8 cellular contexts compared by ENCODE assay signal in the genomic region with DNA sequence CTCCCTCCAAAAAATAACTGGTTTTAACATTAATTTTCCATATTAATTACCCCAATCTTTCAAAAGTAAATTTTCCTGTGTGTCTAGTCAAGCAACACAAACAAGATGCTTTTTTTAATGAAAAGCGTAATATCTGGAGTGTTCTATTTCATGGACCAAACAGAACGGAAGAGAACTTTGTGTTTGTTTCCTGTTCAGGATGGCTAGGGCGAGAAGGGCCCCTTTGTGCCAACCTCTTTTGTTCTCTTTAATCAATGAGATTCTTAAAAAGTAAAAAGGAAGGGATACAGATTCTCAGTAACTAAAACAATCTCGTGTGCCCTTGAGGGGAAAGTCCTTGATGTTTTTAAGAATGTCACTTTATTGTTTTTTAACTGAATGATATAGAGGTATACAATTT. TPM values are rescaled to one million over a fixed set of nuclear protein-coding genes. Genes with fewer than 3 reads are reported as not detected.
DNase-seq lines count a peak whose midpoint lies in the region; ATAC-seq, FAIRE-seq and TF ChIP-seq lines count a peak whose summit lies in the region.

No MANE protein-coding gene starts in this region.

- H3K27ac ChIP-seq in mesendoderm (ENCODE audit: low read depth, low read length): no peak overlapping the region

- no peaks in the 10 kb centered on the region for H3K9me3 ChIP-seq in adipocyte (ENCODE audit: control insufficient read depth, low read length)

- no peak overlapping the region for H2AK5ac ChIP-seq in mesendoderm (ENCODE audit: low read length)

- no peak overlapping the region for H4K8ac ChIP-seq in mesendoderm (ENCODE audit: low read depth, low read length)

- H3K79me2 ChIP-seq in mesendoderm (ENCODE audit: control insufficient read depth, insufficient read depth, low read length): peaks cover 7% of the 10 kb centered on the region

- H3K18ac ChIP-seq in mesendoderm (ENCODE audit: low read length): no peak overlapping the region

- no peak overlapping the region for H2BK5ac ChIP-seq in mesendoderm (ENCODE audit: low read length)

- peak overlapping the region; percentile 66 for H3K4me3 ChIP-seq in adipocyte (ENCODE audit: low read length)
- H3K4me3 ChIP-seq in mesendoderm (ENCODE audit: low read length): no peak overlapping the region

- no peaks in the 10 kb centered on the region for H3K27me3 ChIP-seq in adipocyte (replicated peaks; ENCODE audit: control insufficient read depth, insufficient read depth, low read length)
- H3K27me3 ChIP-seq in mesendoderm (ENCODE audit: insufficient read depth, low read length, poor library complexity): no peaks in the 10 kb centered on the region

- H3K79me1 ChIP-seq in mesendoderm (ENCODE audit: low read length): peaks cover 9% of the 10 kb centered on the region

- peaks cover 29% of the 10 kb centered on the region for H3K4me1 ChIP-seq in adipocyte (ENCODE audit: control insufficient read depth, insufficient read depth, low read length)
- H3K4me1 ChIP-seq in mesendoderm (ENCODE audit: control insufficient read depth, low read depth, low read length): no peaks in the 10 kb centered on the region

- no peaks in the 10 kb centered on the region for H3K27me3 Mint-ChIP-seq in stimulated activated naive CD8-positive, alpha-beta T cell treated with anti-CD3 and anti-CD28 coated beads, Interleukin-15, Interleukin-2, amounts not matched to agents 100 ng/mL and 50 ng/mL, for 24 hours
- no peaks in the 10 kb centered on the region for H3K27me3 Mint-ChIP-seq in mesothelial cell of epicardium (ENCODE audit: low read depth)

- no peak overlapping the region for H2BK120ac ChIP-seq in mesendoderm (ENCODE audit: low read depth, low read length)

- ATAC-seq in stimulated activated naive CD8-positive, alpha-beta T cell treated with anti-CD3 and anti-CD28 coated beads, Interleukin-15, Interleukin-2, amounts not matched to agents 100 U/mL and 50 U/mL, for 24 hours: no peak
- no peak for ATAC-seq in HG03039 (IDR thresholded peaks at IDR 0.05; ENCODE audit: unreplicated experiment)

- H3K36me3 Mint-ChIP-seq in stimulated activated naive CD8-positive, alpha-beta T cell treated with anti-CD3 and anti-CD28 coated beads, Interleukin-15, Interleukin-2, amounts not matched to agents 100 ng/mL and 50 ng/mL, for 24 hours (ENCODE audit: low read depth): peaks cover 88% of the 10 kb centered on the region
- H3K36me3 Mint-ChIP-seq in mesothelial cell of epicardium: peaks cover 69% of the 10 kb centered on the region

- no peak for TF ChIP-seq POLR2A in GM12892 (IDR thresholded peaks at IDR 0.05; ENCODE audit: low read depth, low read length)

- H3K9me3 Mint-ChIP-seq in stimulated activated naive CD8-positive, alpha-beta T cell treated with anti-CD3 and anti-CD28 coated beads, Interleukin-15, Interleukin-2, amounts not matched to agents 100 ng/mL and 50 ng/mL, for 24 hours: no peaks in the 10 kb centered on the region
- H3K9me3 Mint-ChIP-seq in mesothelial cell of epicardium: no peaks in the 10 kb centered on the region

- DNase-seq in stimulated activated naive CD8-positive, alpha-beta T cell treated with anti-CD3 and anti-CD28 coated beads, Interleukin-15, Interleukin-2, amounts not matched to agents 100 U/mL and 50 U/mL, for 24 hours: no peak
- DNase-seq in adipocyte (ENCODE audit: low read depth): no peak
- no peak for DNase-seq in mesothelial cell of epicardium (ENCODE audit: low spot score in 2 of 2, unreplicated experiment in 2 of 2)
- no peak for DNase-seq in GM12892 (ENCODE audit: insufficient read length)
- DNase-seq in mucosa of gallbladder (ENCODE audit: low spot score): no peak
- DNase-seq in mesendoderm: no peak

- H2BK15ac ChIP-seq in mesendoderm (replicated peaks; ENCODE audit: low read depth): no peak overlapping the region

- peaks cover 73% of the 10 kb centered on the region for H3K4me1 Mint-ChIP-seq in stimulated activated naive CD8-positive, alpha-beta T cell treated with anti-CD3 and anti-CD28 coated beads, Interleukin-15, Interleukin-2, amounts not matched to agents 100 ng/mL and 50 ng/mL, for 24 hours (ENCODE audit: low read depth)
- peaks cover 18% of the 10 kb centered on the region for H3K4me1 Mint-ChIP-seq in mesothelial cell of epicardium

- no peak overlapping the region for H3K23ac ChIP-seq in mesendoderm (ENCODE audit: low read length)

- no peak overlapping the region for H3K56ac ChIP-seq in mesendoderm (ENCODE audit: low read length)

- H4K5ac ChIP-seq in mesendoderm (ENCODE audit: low read length): no peak overlapping the region

- H3K4me3 Mint-ChIP-seq in stimulated activated naive CD8-positive, alpha-beta T cell treated with anti-CD3 and anti-CD28 coated beads, Interleukin-15, Interleukin-2, amounts not matched to agents 100 ng/mL and 50 ng/mL, for 24 hours: peak overlapping the region; percentile 68
- no peak overlapping the region for H3K4me3 Mint-ChIP-seq in mesothelial cell of epicardium

- FAIRE-seq in GM12892 (lab: Jason Lieb, UNC): no peak

- H3K9ac ChIP-seq in adipocyte (ENCODE audit: low read length): peak overlapping the region; percentile 80
- H3K9ac ChIP-seq in mesendoderm (ENCODE audit: low read length): no peak overlapping the region

- H3K4ac ChIP-seq in mesendoderm (ENCODE audit: low read depth, low read length): no peak overlapping the region

- no peak for TF ChIP-seq CTCF in mesothelial cell of epicardium (IDR thresholded peaks at IDR 0.05; ENCODE audit: unreplicated experiment)

- H3K27ac Mint-ChIP-seq in stimulated activated naive CD8-positive, alpha-beta T cell treated with anti-CD3 and anti-CD28 coated beads, Interleukin-15, Interleukin-2, amounts not matched to agents 100 ng/mL and 50 ng/mL, for 24 hours: peak overlapping the region; percentile 83
- H3K27ac Mint-ChIP-seq in mesothelial cell of epicardium: peak overlapping the region; percentile 97

- peaks cover 82% of the 10 kb centered on the region for H3K36me3 ChIP-seq in adipocyte (ENCODE audit: control insufficient read depth, insufficient read depth, low read length, severe bottlenecking)
- peaks cover 32% of the 10 kb centered on the region for H3K36me3 ChIP-seq in mesendoderm (ENCODE audit: control insufficient read depth, insufficient read depth, low read length)

- no CpG with 5 or more reads among the region's 4 CpGs for WGBS in mesendoderm (ENCODE audit: extremely low coverage, insufficient coverage, low lambda C conversion rate)

- H3K4me2 ChIP-seq in mesendoderm (ENCODE audit: low read length): no peak overlapping the region

RNA-seq across cellular contexts. Expression of a gene that starts 55.7 kb away (rescaled TPM):
- total RNA-seq in mesothelial cell of epicardium (1,218 to 1,240 TPM (median 1,226 TPM) in 3 replicates), mucosa of gallbladder (801 TPM)
- 586 TPM for polyA plus RNA-seq in GM12892 (2012; ENCODE audit: missing spikeins)
- 871 TPM for polyA plus RNA-seq in mesendoderm (2013, experiment 1 of 2)
- polyA plus RNA-seq in mesendoderm (2013, experiment 2 of 2): 882 TPM

RNA-seq across cellular contexts. Expression of a gene that starts 57.5 kb away (rescaled TPM):
- total RNA-seq in mesothelial cell of epicardium: 5.8 to 6.3 TPM (median 5.9 TPM) in 3 replicates
- polyA plus RNA-seq in GM12892 (2012; ENCODE audit: missing spikeins): 0.59 TPM
- 1.6 TPM for total RNA-seq in mucosa of gallbladder
- polyA plus RNA-seq in mesendoderm (2013, experiment 1 of 2): 1.6 TPM
- polyA plus RNA-seq in mesendoderm (2013, experiment 2 of 2): 1.6 TPM
